In the genomic region with DNA sequence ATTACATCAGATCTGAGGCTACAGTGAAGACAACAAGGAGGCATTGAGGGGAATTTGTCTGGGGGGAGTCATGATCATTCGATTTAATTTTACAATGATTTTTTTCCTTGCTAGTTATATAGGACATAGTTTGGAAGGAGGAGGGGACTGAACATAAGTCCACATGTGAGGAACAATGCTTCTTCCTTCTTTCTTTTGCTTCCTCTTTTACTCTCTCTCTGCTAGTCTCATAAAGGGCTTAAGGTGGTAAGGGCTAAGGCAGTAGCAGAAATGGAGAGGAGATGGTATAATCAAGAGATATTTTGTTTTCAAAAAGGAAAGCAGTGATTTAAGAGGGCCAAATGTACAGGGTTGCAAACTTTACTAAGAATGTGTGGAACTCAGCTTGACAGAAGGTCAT, we compare ENCODE assay signal across 27 cellular contexts.
A peak's percentile ranks its signal among the peaks of the same experiment; 100 is the strongest.
DNase-seq lines count a peak whose midpoint lies in the region; ATAC-seq, FAIRE-seq and TF ChIP-seq lines count a peak whose summit lies in the region.
"Had no signal": no experiment of that assay in that cellular context is flagged by ENCODE, and none has a peak within 500 bp of the region (broad histone marks: within the 10 kb centered on the region; RNA-seq: fewer than 3 reads in every experiment).

No MANE protein-coding gene starts in this region.

- H3K4me1 ChIP-seq in small intestine (ENCODE audit: control insufficient read depth in 2 of 2, insufficient read depth in 1 of 2, low read depth in 1 of 2, low read length in 1 of 2) = no peaks in the 10 kb centered on the region
- H3K4me1 ChIP-seq: pancreas, vagina had no signal

- H3K27ac ChIP-seq in VCaP (peak overlapping the region; percentile 78), small intestine (ENCODE audit: low read depth in 1 of 2, low read length in 1 of 2) (peak overlapping the region in 1 of 2 donors; percentile 62)
- H3K27ac ChIP-seq: coronary artery, pancreas, PC-9, thoracic aorta, vagina had no signal

- peak; percentile 64 to 67 for DNase-seq in NOMO-1 (lab: John Stamatoyannopoulos, UW; ENCODE audit: unreplicated experiment in 2 of 2)
- peak; percentile 18 for DNase-seq in small intestine
- DNase-seq in NCI-H2107 treated with DMSO at 0.1 percent for 48 hours (lab: John Stamatoyannopoulos, UW; ENCODE audit: unreplicated experiment) = no peak
- no peak for DNase-seq in SKM-1 treated with dmso at 0.1 percent for 144 hours (lab: John Stamatoyannopoulos, UW; ENCODE audit: unreplicated experiment)
- no peak for DNase-seq in NCI-H446 treated with DMSO at 0.1 percent for 48 hours (lab: John Stamatoyannopoulos, UW)
- no peak for DNase-seq in HuH-7 (ENCODE audit: low spot score)
- DNase-seq: ACHN; activated CD4-positive, alpha-beta T cell treated with anti-CD3 and anti-CD28 coated beads for 48 hours; activated CD8-positive, alpha-beta memory T cell treated with anti-CD3 and anti-CD28 coated beads for 24 hours; activated effector memory CD4-positive, alpha-beta T cell treated with anti-CD3 and anti-CD28 coated beads, Interleukin-2, amount 50 U/mL, for 16 hours; CD8-positive, alpha-beta T cell; effector memory CD4-positive, alpha-beta T cell; glutamatergic neuron; NCI-H1092; NCI-H1694; pancreas; PC-9; stimulated activated CD4-positive, alpha-beta T cell treated with anti-CD3 and anti-CD28 coated beads, Interleukin-1b, Interleukin-23, amount 100 ng/mL, for 48 hours had no signal

- no peak overlapping the region for H3K4me3 ChIP-seq in small intestine (ENCODE audit: low read depth in 1 of 2, low read length in 2 of 2)
- H3K4me3 ChIP-seq: coronary artery, pancreas, PC-9, smooth muscle cell, thoracic aorta, vagina had no signal

- 11 to 65% (median 45%) methylated on average over 1 of the region's 1 CpG for WGBS in small intestine, 3 donors

- no peak for TF ChIP-seq CTCF in VCaP (conservative IDR thresholded peaks at IDR 0.05)

- ATAC-seq in GM18868 (IDR thresholded peaks at IDR 0.05; ENCODE audit: unreplicated experiment) = peak; percentile 90
- ATAC-seq: CD8-positive, alpha-beta T cell; left lobe of liver had no signal

- no peaks in the 10 kb centered on the region for H3K36me3 ChIP-seq in small intestine (ENCODE audit: control insufficient read depth in 2 of 2, insufficient read depth in 2 of 2, low read length in 2 of 2)
- H3K36me3 ChIP-seq: pancreas, thoracic aorta, vagina had no signal

- no peaks in the 10 kb centered on the region for H3K9me3 ChIP-seq in small intestine (ENCODE audit: control insufficient read depth, low read depth)
- H3K9me3 ChIP-seq: pancreas, thoracic aorta, vagina had no signal

- H3K27me3 ChIP-seq in small intestine (ENCODE audit: control insufficient read depth in 2 of 2, insufficient read depth in 2 of 2, low read length in 2 of 2) = no peaks in the 10 kb centered on the region
- H3K27me3 ChIP-seq: pancreas, vagina had no signal

- no peak for FAIRE-seq in small intestine (lab: Jason Lieb, UNC)
- FAIRE-seq: astrocyte, H54 had no signal

Comparison
In these comparisons a context has a peak if more than half of its experiments do, and no peak if none do; other contexts are left out.
1. DNase-seq: peak in NOMO-1 (2 of 2) and small intestine (single experiment); none in NCI-H2107 treated with DMSO at 0.1 percent for 48 hours (single experiment), SKM-1 treated with dmso at 0.1 percent for 144 hours (single experiment), NCI-H446 treated with DMSO at 0.1 percent for 48 hours (single experiment) and HuH-7 (single experiment).